Comparison of ENCODE assay signal across 18 cellular contexts in genomic region chr7:50621932-50622587, GRCh38. TPM values are rescaled to one million over a fixed set of nuclear protein-coding genes. Genes with fewer than 3 reads are reported as not detected.
A peak's percentile ranks its signal among the peaks of the same experiment; 100 is the strongest.
DNase-seq lines count a peak whose midpoint lies in the region; ATAC-seq and TF ChIP-seq lines count a peak whose summit lies in the region.
"Had no signal": no experiment of that assay in that cellular context is flagged by ENCODE, and none has a peak within 500 bp of the region (broad histone marks: within the 10 kb centered on the region; RNA-seq: fewer than 3 reads in every experiment).

No MANE protein-coding gene starts in this region.

- H3K4me3 Mint-ChIP-seq in endothelial cell (ENCODE audit: unreplicated experiment) (no peak overlapping the region), progenitor cell of endocrine pancreas (ENCODE audit: low read depth) (peak overlapping the region; percentile 10)
- H3K4me3 Mint-ChIP-seq: CD8-positive, alpha-beta T cell had no signal

- peaks cover 18% of the 10 kb centered on the region for H3K36me3 Mint-ChIP-seq in endothelial cell (ENCODE audit: low read depth, unreplicated experiment)
- H3K36me3 Mint-ChIP-seq in progenitor cell of endocrine pancreas (ENCODE audit: insufficient read depth) = peaks cover 3% of the 10 kb centered on the region
- H3K36me3 Mint-ChIP-seq: CD8-positive, alpha-beta T cell had no signal

- TF ChIP-seq CTCF in endothelial cell (IDR thresholded peaks at IDR 0.05; ENCODE audit: unreplicated experiment) = no peak
- no peak for TF ChIP-seq CTCF in progenitor cell of endocrine pancreas (IDR thresholded peaks at IDR 0.05; ENCODE audit: unreplicated experiment)

- H3K9me3 Mint-ChIP-seq in endothelial cell (ENCODE audit: unreplicated experiment) (no peaks in the 10 kb centered on the region), progenitor cell of endocrine pancreas (ENCODE audit: low read depth) (no peaks in the 10 kb centered on the region)
- H3K9me3 Mint-ChIP-seq: CD8-positive, alpha-beta T cell had no signal

- H3K27me3 Mint-ChIP-seq in endothelial cell (ENCODE audit: unreplicated experiment) (no peaks in the 10 kb centered on the region), progenitor cell of endocrine pancreas (no peaks in the 10 kb centered on the region)

- intact Hi-C loops in left ventricle myocardium superior (cut with micrococcal nuclease) = no loop called here

- H3K4me1 Mint-ChIP-seq in endothelial cell (ENCODE audit: unreplicated experiment) (peaks cover 9% of the 10 kb centered on the region), progenitor cell of endocrine pancreas (ENCODE audit: low read depth) (peaks cover 29% of the 10 kb centered on the region)

- DNase-seq in NCI-H748 (lab: John Stamatoyannopoulos, UW; ENCODE audit: unreplicated experiment) (peak; percentile 13), NCI-H748 treated with DMSO at 0.1 percent for 48 hours (lab: John Stamatoyannopoulos, UW) (no peak), endothelial cell (ENCODE audit: low spot score) (no peak), left ventricle myocardium superior (peak; percentile 68), progenitor cell of endocrine pancreas (ENCODE audit: low spot score, unreplicated experiment) (no peak), RPMI8226 (no peak)
- no peak for DNase-seq in stimulated activated CD4-positive, alpha-beta T cell treated with anti-CD3 and anti-CD28 coated beads, Interleukin-4, amount 100 ng/mL, for 4 hours
- DNase-seq: CD8-positive, alpha-beta T cell; DND-41; GDM1; GOT3; NCI-H1048; NCI-H1436 treated with DMSO at 0.1 percent for 48 hours; NCI-H2107; NCI-H226; NCI-H524 treated with DMSO at 0.1 percent for 48 hours had no signal

- peak; percentile 82 for ATAC-seq in left ventricle myocardium superior
- no peak for ATAC-seq in HG02571 (IDR thresholded peaks at IDR 0.05; ENCODE audit: unreplicated experiment)
- ATAC-seq: CD8-positive, alpha-beta T cell; GM12878 had no signal

- peak overlapping the region; percentile 65 for H3K27ac Mint-ChIP-seq in endothelial cell (ENCODE audit: unreplicated experiment)
- H3K27ac Mint-ChIP-seq in progenitor cell of endocrine pancreas = peak overlapping the region; percentile 68
- H3K27ac Mint-ChIP-seq: CD8-positive, alpha-beta T cell had no signal

RNA-seq across cellular contexts. Expression of gene DDC, which starts 56.9 kb away (rescaled TPM):
- total RNA-seq in endothelial cell (ENCODE audit: unreplicated experiment) = not detected
- not detected for total RNA-seq in left ventricle myocardium superior
- total RNA-seq in progenitor cell of endocrine pancreas = 37.3 and 44.6 TPM in 2 replicates
- total RNA-seq: CD8-positive, alpha-beta T cell; GM12878 had no signal

Comparison
In these comparisons a context has a peak if more than half of its experiments do, and no peak if none do; other contexts are left out.
1. DNase-seq: peak in NCI-H748 (single experiment) and left ventricle myocardium superior (single experiment); none in NCI-H748 treated with DMSO at 0.1 percent for 48 hours (single experiment), endothelial cell (single experiment), progenitor cell of endocrine pancreas (single experiment), RPMI8226 (single experiment) and stimulated activated CD4-positive, alpha-beta T cell treated with anti-CD3 and anti-CD28 coated beads, Interleukin-4, amount 100 ng/mL, for 4 hours (0 of 2).
2. RNA of gene DDC, which starts 56.9 kb away (total RNA-seq): 37.3 to 44.6 TPM in progenitor cell of endocrine pancreas; not detected in endothelial cell (single experiment) and not detected in left ventricle myocardium superior (single experiment); every median in the first group is over 10 times any median in the second.